Comparison of ENCODE assay signal across 2 cellular contexts in the genomic region with DNA sequence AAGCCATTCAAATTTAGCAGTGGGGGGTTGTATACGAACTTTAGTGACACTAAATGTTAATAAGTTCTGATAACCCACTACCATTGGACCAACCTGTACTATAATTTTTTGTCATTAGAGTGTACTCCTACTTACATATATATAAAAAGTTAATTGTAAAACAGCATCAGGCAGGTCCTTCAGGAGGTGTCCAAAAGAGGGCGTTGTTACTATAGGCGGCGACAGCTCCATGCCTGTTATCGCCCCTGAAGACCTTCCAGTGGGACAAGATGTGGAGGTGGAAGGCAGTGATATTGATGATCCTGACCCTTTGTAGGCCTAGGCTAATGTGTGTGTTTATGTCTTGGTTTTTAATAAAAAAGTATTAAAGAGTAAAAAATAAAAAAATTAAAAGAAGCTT.
TF ChIP-seq lines count a peak whose summit lies in the region.

No MANE protein-coding gene starts in this region.

TF ChIP-seq in SK-N-SH, 30 proteins besides CTCF, POLR2A, EP300 and RAD21 (continued from another document):
- TF ChIP-seq, protein P1, sequence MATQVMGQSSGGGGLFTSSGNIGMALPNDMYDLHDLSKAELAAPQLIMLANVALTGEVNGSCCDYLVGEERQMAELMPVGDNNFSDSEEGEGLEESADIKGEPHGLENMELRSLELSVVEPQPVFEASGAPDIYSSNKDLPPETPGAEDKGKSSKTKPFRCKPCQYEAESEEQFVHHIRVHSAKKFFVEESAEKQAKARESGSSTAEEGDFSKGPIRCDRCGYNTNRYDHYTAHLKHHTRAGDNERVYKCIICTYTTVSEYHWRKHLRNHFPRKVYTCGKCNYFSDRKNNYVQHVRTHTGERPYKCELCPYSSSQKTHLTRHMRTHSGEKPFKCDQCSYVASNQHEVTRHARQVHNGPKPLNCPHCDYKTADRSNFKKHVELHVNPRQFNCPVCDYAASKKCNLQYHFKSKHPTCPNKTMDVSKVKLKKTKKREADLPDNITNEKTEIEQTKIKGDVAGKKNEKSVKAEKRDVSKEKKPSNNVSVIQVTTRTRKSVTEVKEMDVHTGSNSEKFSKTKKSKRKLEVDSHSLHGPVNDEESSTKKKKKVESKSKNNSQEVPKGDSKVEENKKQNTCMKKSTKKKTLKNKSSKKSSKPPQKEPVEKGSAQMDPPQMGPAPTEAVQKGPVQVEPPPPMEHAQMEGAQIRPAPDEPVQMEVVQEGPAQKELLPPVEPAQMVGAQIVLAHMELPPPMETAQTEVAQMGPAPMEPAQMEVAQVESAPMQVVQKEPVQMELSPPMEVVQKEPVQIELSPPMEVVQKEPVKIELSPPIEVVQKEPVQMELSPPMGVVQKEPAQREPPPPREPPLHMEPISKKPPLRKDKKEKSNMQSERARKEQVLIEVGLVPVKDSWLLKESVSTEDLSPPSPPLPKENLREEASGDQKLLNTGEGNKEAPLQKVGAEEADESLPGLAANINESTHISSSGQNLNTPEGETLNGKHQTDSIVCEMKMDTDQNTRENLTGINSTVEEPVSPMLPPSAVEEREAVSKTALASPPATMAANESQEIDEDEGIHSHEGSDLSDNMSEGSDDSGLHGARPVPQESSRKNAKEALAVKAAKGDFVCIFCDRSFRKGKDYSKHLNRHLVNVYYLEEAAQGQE (IDR thresholded peaks at IDR 0.05; ENCODE audit: low read depth, low read length) = no peak
- TF ChIP-seq, protein P2, sequence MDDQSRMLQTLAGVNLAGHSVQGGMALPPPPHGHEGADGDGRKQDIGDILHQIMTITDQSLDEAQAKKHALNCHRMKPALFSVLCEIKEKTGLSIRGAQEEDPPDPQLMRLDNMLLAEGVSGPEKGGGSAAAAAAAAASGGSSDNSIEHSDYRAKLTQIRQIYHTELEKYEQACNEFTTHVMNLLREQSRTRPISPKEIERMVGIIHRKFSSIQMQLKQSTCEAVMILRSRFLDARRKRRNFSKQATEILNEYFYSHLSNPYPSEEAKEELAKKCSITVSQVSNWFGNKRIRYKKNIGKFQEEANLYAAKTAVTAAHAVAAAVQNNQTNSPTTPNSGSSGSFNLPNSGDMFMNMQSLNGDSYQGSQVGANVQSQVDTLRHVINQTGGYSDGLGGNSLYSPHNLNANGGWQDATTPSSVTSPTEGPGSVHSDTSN (IDR thresholded peaks at IDR 0.05) = no peak
- TF ChIP-seq TAF1 (IDR thresholded peaks at IDR 0.05; ENCODE audit: borderline replicate concordance, low read depth, low read length) (no peak), SMC3 (IDR thresholded peaks at IDR 0.05; ENCODE audit: low read depth, low read length) (no peak), GABPA (IDR thresholded peaks at IDR 0.05; ENCODE audit: low read depth) (no peak), JUND (IDR thresholded peaks at IDR 0.05) (no peak), TEAD4 (IDR thresholded peaks at IDR 0.05; ENCODE audit: borderline replicate concordance, insufficient read depth) (no peak), RFX5 (IDR thresholded peaks at IDR 0.05; ENCODE audit: low read length) (no peak), RXRA (IDR thresholded peaks at IDR 0.05; ENCODE audit: borderline replicate concordance, low read depth) (no peak), FOSL2 (IDR thresholded peaks at IDR 0.05; ENCODE audit: borderline replicate concordance, low read depth) (no peak), FOXM1 (IDR thresholded peaks at IDR 0.05; ENCODE audit: low read depth) (no peak), ELF1 (IDR thresholded peaks at IDR 0.05) (no peak)
- TF ChIP-seq, protein P3, sequence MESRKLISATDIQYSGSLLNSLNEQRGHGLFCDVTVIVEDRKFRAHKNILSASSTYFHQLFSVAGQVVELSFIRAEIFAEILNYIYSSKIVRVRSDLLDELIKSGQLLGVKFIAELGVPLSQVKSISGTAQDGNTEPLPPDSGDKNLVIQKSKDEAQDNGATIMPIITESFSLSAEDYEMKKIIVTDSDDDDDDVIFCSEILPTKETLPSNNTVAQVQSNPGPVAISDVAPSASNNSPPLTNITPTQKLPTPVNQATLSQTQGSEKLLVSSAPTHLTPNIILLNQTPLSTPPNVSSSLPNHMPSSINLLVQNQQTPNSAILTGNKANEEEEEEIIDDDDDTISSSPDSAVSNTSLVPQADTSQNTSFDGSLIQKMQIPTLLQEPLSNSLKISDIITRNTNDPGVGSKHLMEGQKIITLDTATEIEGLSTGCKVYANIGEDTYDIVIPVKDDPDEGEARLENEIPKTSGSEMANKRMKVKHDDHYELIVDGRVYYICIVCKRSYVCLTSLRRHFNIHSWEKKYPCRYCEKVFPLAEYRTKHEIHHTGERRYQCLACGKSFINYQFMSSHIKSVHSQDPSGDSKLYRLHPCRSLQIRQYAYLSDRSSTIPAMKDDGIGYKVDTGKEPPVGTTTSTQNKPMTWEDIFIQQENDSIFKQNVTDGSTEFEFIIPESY (IDR thresholded peaks at IDR 0.05; ENCODE audit: borderline replicate concordance, low read depth) = no peak

TF ChIP-seq in SK-N-SH treated with all-trans-retinoic acid at 6 μM for 48 hours, 23 proteins besides CTCF, POLR2A, EP300 and RAD21 (continued from another document):
- TF ChIP-seq, protein P4, sequence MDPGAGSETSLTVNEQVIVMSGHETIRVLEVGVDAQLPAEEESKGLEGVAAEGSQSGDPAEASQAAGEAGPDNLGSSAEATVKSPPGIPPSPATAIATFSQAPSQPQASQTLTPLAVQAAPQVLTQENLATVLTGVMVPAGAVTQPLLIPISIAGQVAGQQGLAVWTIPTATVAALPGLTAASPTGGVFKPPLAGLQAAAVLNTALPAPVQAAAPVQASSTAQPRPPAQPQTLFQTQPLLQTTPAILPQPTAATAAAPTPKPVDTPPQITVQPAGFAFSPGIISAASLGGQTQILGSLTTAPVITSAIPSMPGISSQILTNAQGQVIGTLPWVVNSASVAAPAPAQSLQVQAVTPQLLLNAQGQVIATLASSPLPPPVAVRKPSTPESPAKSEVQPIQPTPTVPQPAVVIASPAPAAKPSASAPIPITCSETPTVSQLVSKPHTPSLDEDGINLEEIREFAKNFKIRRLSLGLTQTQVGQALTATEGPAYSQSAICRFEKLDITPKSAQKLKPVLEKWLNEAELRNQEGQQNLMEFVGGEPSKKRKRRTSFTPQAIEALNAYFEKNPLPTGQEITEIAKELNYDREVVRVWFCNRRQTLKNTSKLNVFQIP (CRISPR knock-in tag; IDR thresholded peaks at IDR 0.05; ENCODE audit: borderline replicate concordance, low read depth) = no peak
- TF ChIP-seq, protein P5, sequence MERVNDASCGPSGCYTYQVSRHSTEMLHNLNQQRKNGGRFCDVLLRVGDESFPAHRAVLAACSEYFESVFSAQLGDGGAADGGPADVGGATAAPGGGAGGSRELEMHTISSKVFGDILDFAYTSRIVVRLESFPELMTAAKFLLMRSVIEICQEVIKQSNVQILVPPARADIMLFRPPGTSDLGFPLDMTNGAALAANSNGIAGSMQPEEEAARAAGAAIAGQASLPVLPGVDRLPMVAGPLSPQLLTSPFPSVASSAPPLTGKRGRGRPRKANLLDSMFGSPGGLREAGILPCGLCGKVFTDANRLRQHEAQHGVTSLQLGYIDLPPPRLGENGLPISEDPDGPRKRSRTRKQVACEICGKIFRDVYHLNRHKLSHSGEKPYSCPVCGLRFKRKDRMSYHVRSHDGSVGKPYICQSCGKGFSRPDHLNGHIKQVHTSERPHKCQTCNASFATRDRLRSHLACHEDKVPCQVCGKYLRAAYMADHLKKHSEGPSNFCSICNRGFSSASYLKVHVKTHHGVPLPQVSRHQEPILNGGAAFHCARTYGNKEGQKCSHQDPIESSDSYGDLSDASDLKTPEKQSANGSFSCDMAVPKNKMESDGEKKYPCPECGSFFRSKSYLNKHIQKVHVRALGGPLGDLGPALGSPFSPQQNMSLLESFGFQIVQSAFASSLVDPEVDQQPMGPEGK (CRISPR knock-in tag; IDR thresholded peaks at IDR 0.05; ENCODE audit: borderline replicate concordance) = no peak
- TF ChIP-seq ESRRG (CRISPR knock-in tag; IDR thresholded peaks at IDR 0.05) (no peak), ZFP3 (CRISPR knock-in tag; IDR thresholded peaks at IDR 0.05) (no peak), ZNF8 (CRISPR knock-in tag; IDR thresholded peaks at IDR 0.05) (no peak), TCF4 (CRISPR knock-in tag; IDR thresholded peaks at IDR 0.05; ENCODE audit: borderline replicate concordance) (no peak)
- TF ChIP-seq, protein P6, sequence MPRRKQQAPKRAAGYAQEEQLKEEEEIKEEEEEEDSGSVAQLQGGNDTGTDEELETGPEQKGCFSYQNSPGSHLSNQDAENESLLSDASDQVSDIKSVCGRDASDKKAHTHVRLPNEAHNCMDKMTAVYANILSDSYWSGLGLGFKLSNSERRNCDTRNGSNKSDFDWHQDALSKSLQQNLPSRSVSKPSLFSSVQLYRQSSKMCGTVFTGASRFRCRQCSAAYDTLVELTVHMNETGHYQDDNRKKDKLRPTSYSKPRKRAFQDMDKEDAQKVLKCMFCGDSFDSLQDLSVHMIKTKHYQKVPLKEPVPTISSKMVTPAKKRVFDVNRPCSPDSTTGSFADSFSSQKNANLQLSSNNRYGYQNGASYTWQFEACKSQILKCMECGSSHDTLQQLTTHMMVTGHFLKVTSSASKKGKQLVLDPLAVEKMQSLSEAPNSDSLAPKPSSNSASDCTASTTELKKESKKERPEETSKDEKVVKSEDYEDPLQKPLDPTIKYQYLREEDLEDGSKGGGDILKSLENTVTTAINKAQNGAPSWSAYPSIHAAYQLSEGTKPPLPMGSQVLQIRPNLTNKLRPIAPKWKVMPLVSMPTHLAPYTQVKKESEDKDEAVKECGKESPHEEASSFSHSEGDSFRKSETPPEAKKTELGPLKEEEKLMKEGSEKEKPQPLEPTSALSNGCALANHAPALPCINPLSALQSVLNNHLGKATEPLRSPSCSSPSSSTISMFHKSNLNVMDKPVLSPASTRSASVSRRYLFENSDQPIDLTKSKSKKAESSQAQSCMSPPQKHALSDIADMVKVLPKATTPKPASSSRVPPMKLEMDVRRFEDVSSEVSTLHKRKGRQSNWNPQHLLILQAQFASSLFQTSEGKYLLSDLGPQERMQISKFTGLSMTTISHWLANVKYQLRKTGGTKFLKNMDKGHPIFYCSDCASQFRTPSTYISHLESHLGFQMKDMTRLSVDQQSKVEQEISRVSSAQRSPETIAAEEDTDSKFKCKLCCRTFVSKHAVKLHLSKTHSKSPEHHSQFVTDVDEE (CRISPR knock-in tag; IDR thresholded peaks at IDR 0.05) = no peak
